In genomic region chr16:67641779-67642708, GRCh38 we compare ENCODE assay signal across 9 cellular contexts. TPM values are rescaled to one million over a fixed set of nuclear protein-coding genes. Genes with fewer than 3 reads are reported as not detected.
DNase-seq lines count a peak whose midpoint lies in the region; ATAC-seq and TF ChIP-seq lines count a peak whose summit lies in the region.
"Had no signal": no experiment of that assay in that cellular context is flagged by ENCODE, and none has a peak within 500 bp of the region (broad histone marks: within the 10 kb centered on the region; RNA-seq: fewer than 3 reads in every experiment).

No MANE protein-coding gene starts in this region.

- in situ Hi-C loops in astrocyte of the spinal cord (cut with HindIII; ENCODE audit: low sequenced_read_pairs) = no loop called here

- TF ChIP-seq CTCF in astrocyte of the spinal cord (IDR thresholded peaks at IDR 0.05; ENCODE audit: low read depth, low read length) = no peak

- ATAC-seq in left cardiac atrium (peak; percentile 67 to 89), GM18873 (IDR thresholded peaks at IDR 0.05; ENCODE audit: low FRiP score, unreplicated experiment) (no peak), HG03457 (IDR thresholded peaks at IDR 0.05; ENCODE audit: unreplicated experiment) (no peak), GM21381 (IDR thresholded peaks at IDR 0.05; ENCODE audit: unreplicated experiment) (no peak)
- ATAC-seq: effector memory CD8-positive, alpha-beta T cell had no signal

- DNase-seq in M059J (ENCODE audit: low read depth) = peak; percentile 84
- peak; percentile 33 for DNase-seq in astrocyte of the spinal cord (ENCODE audit: low read depth, low spot score)
- DNase-seq in left cardiac atrium = peak; percentile 73
- peak; percentile 22 for DNase-seq in stromal cell of bone marrow (ENCODE audit: low read depth)
- no peak for DNase-seq in SIG-M5 (lab: John Stamatoyannopoulos, UW)
- DNase-seq: effector memory CD8-positive, alpha-beta T cell had no signal

- intact Hi-C loops in left cardiac atrium (cut with DNase I) = loop anchor here in 1 of 2 donors (5.0 kb wide), 2 partner anchors 80 to 120 kb away; partner anchors contain the start of gene CTCF

- H3K4me3 ChIP-seq in astrocyte of the spinal cord (ENCODE audit: low read depth, low read length) = no peak overlapping the region

RNA-seq across cellular contexts. Expression of gene CARMIL2, which starts 2.9 kb away (rescaled TPM):
- 0.44 and 0.64 TPM in 2 replicates for total RNA-seq in M059J (2014; rRNA removed; shearing (Covaris generic))
- total RNA-seq in left cardiac atrium = 1 to 10 TPM; 1.1 to 1.2 TPM

RNA-seq across cellular contexts. Expression of gene ACD, which starts 18.0 kb away (rescaled TPM):
- 54.4 and 66.0 TPM in 2 replicates for total RNA-seq in M059J (2014; rRNA removed; shearing (Covaris generic))
- 10 to 100 TPM in 1 of 2 donors, 1 to 10 TPM in 1; 9.0 to 10.2 TPM for total RNA-seq in left cardiac atrium

RNA-seq across cellular contexts. Expression of gene PARD6A, which starts 18.7 kb away (rescaled TPM):
- total RNA-seq in M059J (2014; rRNA removed; shearing (Covaris generic)) = 2.0 and 3.3 TPM in 2 replicates
- total RNA-seq in left cardiac atrium = 1 to 10 TPM; 2.5 to 4.8 TPM

RNA-seq across cellular contexts. Expression of gene ENKD1, which starts 24.5 kb away (rescaled TPM):
- 12.8 and 23.1 TPM in 2 replicates for total RNA-seq in M059J (2014; rRNA removed; shearing (Covaris generic))
- 1 to 10 TPM; 7.6 to 9.6 TPM for total RNA-seq in left cardiac atrium

RNA-seq across cellular contexts. Expression of gene C16orf86, which starts 24.6 kb away (rescaled TPM):
- 0.27 and 0.81 TPM in 2 replicates for total RNA-seq in M059J (2014; rRNA removed; shearing (Covaris generic))
- 1 to 10 TPM; 3.5 to 3.7 TPM for total RNA-seq in left cardiac atrium

Comparison
In these comparisons a context has a peak if more than half of its experiments do, and no peak if none do; other contexts are left out.
1. ATAC-seq: peak in left cardiac atrium (2 of 2); none in GM18873 (single experiment), HG03457 (single experiment) and GM21381 (single experiment).